Comparison of ENCODE assay signal across 9 cellular contexts in the genomic region with DNA sequence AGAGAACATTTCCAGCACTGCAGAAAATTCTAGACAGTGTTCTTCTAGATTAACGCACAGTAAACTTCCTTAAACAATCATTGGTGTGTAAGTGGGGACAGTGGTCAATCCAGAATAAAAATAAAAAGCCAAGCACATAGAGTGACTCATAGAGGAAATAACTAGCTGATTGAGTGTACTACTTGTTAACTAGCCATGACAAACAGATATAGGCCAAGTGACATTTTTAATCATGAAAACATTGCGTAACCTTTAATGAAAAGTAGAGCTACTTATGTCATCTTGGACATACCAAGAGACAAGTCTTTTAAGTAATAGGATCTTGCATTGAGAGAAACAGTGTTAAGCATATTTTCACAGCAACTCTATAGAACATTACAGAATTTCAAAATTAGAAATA.
DNase-seq lines count a peak whose midpoint lies in the region; ATAC-seq, FAIRE-seq and TF ChIP-seq lines count a peak whose summit lies in the region.
"Had no signal": no experiment of that assay in that cellular context is flagged by ENCODE, and none has a peak within 500 bp of the region (broad histone marks: within the 10 kb centered on the region; RNA-seq: fewer than 3 reads in every experiment).

No MANE protein-coding gene starts in this region.

- no peaks in the 10 kb centered on the region for H3K27me3 ChIP-seq in small intestine (ENCODE audit: control insufficient read depth in 2 of 2, insufficient read depth in 2 of 2, low read length in 2 of 2)

- no peak for TF ChIP-seq CTCF in fibroblast of mammary gland (conservative IDR thresholded peaks at IDR 0.05; ENCODE audit: control insufficient read depth, insufficient read depth, low read depth, low read length)

- FAIRE-seq in RCC 7860 (lab: Jason Lieb, UNC) = no peak
- no peak for FAIRE-seq in small intestine (lab: Jason Lieb, UNC)
- FAIRE-seq in GM19239 (lab: Jason Lieb, UNC) = no peak

- DNase-seq in HCEC 1CT (peak; percentile 42), RCC 7860 (ENCODE audit: low spot score) (peak; percentile 31), fibroblast of mammary gland (ENCODE audit: low read depth) (peak; percentile 85), small intestine (peak; percentile 39), GM19239 (ENCODE audit: insufficient read length, low spot score) (no peak)
- DNase-seq: activated CD4-positive, alpha-beta T cell treated with anti-CD3 and anti-CD28 coated beads, Interleukin-2, amount 50 U/mL, for 4 hours; psoas muscle had no signal

- ATAC-seq in HG03196 (IDR thresholded peaks at IDR 0.05; ENCODE audit: unreplicated experiment) (no peak), HG03097 (IDR thresholded peaks at IDR 0.05; ENCODE audit: low FRiP score, unreplicated experiment) (no peak)
- ATAC-seq: psoas muscle had no signal

- WGBS in small intestine, 3 donors = 82 to 95% (median 94%) methylated on average over 2 of the region's 2 CpGs

- H3K27ac ChIP-seq in small intestine (ENCODE audit: low read depth in 1 of 2, low read length in 1 of 2) = no peak overlapping the region
- H3K27ac ChIP-seq: psoas muscle had no signal

- no peaks in the 10 kb centered on the region for H3K36me3 ChIP-seq in small intestine (ENCODE audit: control insufficient read depth in 2 of 2, insufficient read depth in 2 of 2, low read length in 2 of 2)

- H3K9me3 ChIP-seq in small intestine (ENCODE audit: control insufficient read depth, low read depth) = no peaks in the 10 kb centered on the region
- H3K9me3 ChIP-seq: psoas muscle had no signal

- no peaks in the 10 kb centered on the region for H3K4me1 ChIP-seq in small intestine (ENCODE audit: control insufficient read depth in 2 of 2, insufficient read depth in 1 of 2, low read depth in 1 of 2, low read length in 1 of 2)

- H3K4me3 ChIP-seq in fibroblast of mammary gland (ENCODE audit: control insufficient read depth, low read depth, low read length) (no peak overlapping the region), small intestine (ENCODE audit: low read depth in 1 of 2, low read length in 2 of 2) (no peak overlapping the region)
- H3K4me3 ChIP-seq: psoas muscle had no signal
